13 cellular contexts compared by ENCODE assay signal in genomic region chrX:72141372-72142004, GRCh38. TPM values are rescaled to one million over a fixed set of nuclear protein-coding genes. Genes with fewer than 3 reads are reported as not detected.
DNase-seq lines count a peak whose midpoint lies in the region; ATAC-seq and TF ChIP-seq lines count a peak whose summit lies in the region.
"Had no signal": no experiment of that assay in that cellular context is flagged by ENCODE, and none has a peak within 500 bp of the region (broad histone marks: within the 10 kb centered on the region; RNA-seq: fewer than 3 reads in every experiment).

No MANE protein-coding gene starts in this region.

- no peaks in the 10 kb centered on the region for H3K36me3 Mint-ChIP-seq in CD8-positive, alpha-beta T cell
- peaks cover 4% of the 10 kb centered on the region for H3K36me3 Mint-ChIP-seq in type B pancreatic cell

- no peak for TF ChIP-seq POLR2A in body of pancreas (IDR thresholded peaks at IDR 0.05)
- no peak for TF ChIP-seq POLR2A in sigmoid colon (IDR thresholded peaks at IDR 0.05)

- no peaks in the 10 kb centered on the region for H3K4me1 ChIP-seq in CD8-positive, alpha-beta T cell (ENCODE audit: insufficient read depth, low read length)
- H3K4me1 ChIP-seq in PC-3 (ENCODE audit: insufficient read depth, low read length) (peaks cover 5% of the 10 kb centered on the region), body of pancreas (no peaks in the 10 kb centered on the region), sigmoid colon (peaks cover 0 to 10% (median 0%) of the 10 kb centered on the region in 4 donors)
- H3K4me1 ChIP-seq: parathyroid adenoma had no signal

- H3K27ac ChIP-seq in CD8-positive, alpha-beta T cell (ENCODE audit: low read depth, low read length) = no peak overlapping the region
- H3K27ac ChIP-seq in PC-3 (ENCODE audit: low read length) = no peak overlapping the region
- no peak overlapping the region for H3K27ac ChIP-seq in body of pancreas
- no peak overlapping the region for H3K27ac ChIP-seq in sigmoid colon
- H3K27ac ChIP-seq: parathyroid adenoma had no signal

- H3K27me3 ChIP-seq in CD8-positive, alpha-beta T cell (ENCODE audit: insufficient read depth, low read length) = no peaks in the 10 kb centered on the region
- H3K27me3 ChIP-seq in PC-3 (ENCODE audit: low read length) (no peaks in the 10 kb centered on the region), body of pancreas (no peaks in the 10 kb centered on the region), sigmoid colon (no peaks in the 10 kb centered on the region)

- DNase-seq in CD8-positive, alpha-beta T cell = no peak
- DNase-seq in PC-3 (peak; percentile 37), body of pancreas (no peak), SIG-M5 (lab: John Stamatoyannopoulos, UW) (no peak), sigmoid colon (no peak), type B pancreatic cell (ENCODE audit: extremely low spot score, unreplicated experiment) (no peak)
- DNase-seq: amygdala, left cardiac atrium had no signal

- WGBS in body of pancreas, 2 donors = 53 to 55% methylated on average over 4 of the region's 4 CpGs
- WGBS in sigmoid colon, 2 donors = 49 to 67% methylated on average over 4 of the region's 4 CpGs

- no peaks in the 10 kb centered on the region for H3K9me2 ChIP-seq in PC-3 (replicated peaks; ENCODE audit: low read length)

- no peak for TF ChIP-seq CTCF in CD8-positive, alpha-beta T cell (IDR thresholded peaks at IDR 0.05)
- TF ChIP-seq CTCF in PC-3 (conservative IDR thresholded peaks at IDR 0.05; ENCODE audit: low read depth, low read length) = no peak
- TF ChIP-seq CTCF in body of pancreas (IDR thresholded peaks at IDR 0.05) = no peak
- no peak for TF ChIP-seq CTCF in sigmoid colon (IDR thresholded peaks at IDR 0.05)
- no peak for TF ChIP-seq CTCF in type B pancreatic cell (conservative IDR thresholded peaks at IDR 0.05)

- no peak overlapping the region for H3K4me2 ChIP-seq in PC-3 (ENCODE audit: low read length)
- H3K4me2 ChIP-seq: GM23338 had no signal

- H3K36me3 ChIP-seq in CD8-positive, alpha-beta T cell (ENCODE audit: insufficient read depth, low read length) = no peaks in the 10 kb centered on the region
- H3K36me3 ChIP-seq in PC-3 (ENCODE audit: low read depth, low read length) (no peaks in the 10 kb centered on the region), body of pancreas (replicated peaks in 1 of 2; ENCODE audit: insufficient read depth in 1 of 2, low read depth in 2 of 2) (no peaks in the 10 kb centered on the region), sigmoid colon (peaks cover 0 to 28% (median under 1%) of the 10 kb centered on the region in 4 donors)

- no peak overlapping the region for H3K9ac ChIP-seq in PC-3 (ENCODE audit: low read length)
- H3K9ac ChIP-seq: parathyroid adenoma had no signal

- H3K27ac Mint-ChIP-seq in CD8-positive, alpha-beta T cell = peak overlapping the region; percentile 72
- no peak overlapping the region for H3K27ac Mint-ChIP-seq in type B pancreatic cell
- H3K27ac Mint-ChIP-seq: GM23338 had no signal

- no peaks in the 10 kb centered on the region for H3K9me3 Mint-ChIP-seq in CD8-positive, alpha-beta T cell
- H3K9me3 Mint-ChIP-seq in type B pancreatic cell = no peaks in the 10 kb centered on the region
- H3K9me3 Mint-ChIP-seq: GM23338 had no signal

- CTCF ChIA-PET in CD8-positive, alpha-beta T cell (lab: Charles Lee) = interaction anchor here (1.8 kb wide), 1 partner anchor 143 kb away, joined by 3 read pairs; no protein-coding TSS in a partner anchor
- CTCF ChIA-PET in PC-3 (lab: Charles Lee) = interaction anchor here (0.6 kb wide), 1 partner anchor 56 kb away, joined by 4 read pairs; no protein-coding TSS in a partner anchor

- no peaks in the 10 kb centered on the region for H4K20me1 ChIP-seq in PC-3 (ENCODE audit: low read length)

- intact Hi-C loops in CD8-positive, alpha-beta T cell (cut with DNase I, micrococcal nuclease) = no loop called here
- intact Hi-C loops in PC-3 (cut with micrococcal nuclease) (no loop called here), body of pancreas (cut with DNase I) (no loop called here), sigmoid colon (cut with DNase I) (no loop called here)

- H3K4me3 Mint-ChIP-seq in CD8-positive, alpha-beta T cell = no peak overlapping the region
- no peak overlapping the region for H3K4me3 Mint-ChIP-seq in type B pancreatic cell
- H3K4me3 Mint-ChIP-seq: GM23338 had no signal

- POLR2A ChIA-PET in CD8-positive, alpha-beta T cell (lab: Charles Lee) = no interaction called here
- POLR2A ChIA-PET in PC-3 (lab: Charles Lee; ENCODE audit: unreplicated experiment) = no interaction called here

- no TSS peak for BruUV-seq in PC-3 (replicated peaks; lab: Mats Ljungman, UMichigan)

- TF ChIP-seq EP300 in sigmoid colon (IDR thresholded peaks at IDR 0.05) = no peak

- ATAC-seq in CD8-positive, alpha-beta T cell = no peak
- ATAC-seq in GM18868 (IDR thresholded peaks at IDR 0.05; ENCODE audit: unreplicated experiment) = peak; percentile 80
- ATAC-seq in HG02870 (IDR thresholded peaks at IDR 0.05; ENCODE audit: unreplicated experiment) = peak; percentile 54
- peak; percentile 53 for ATAC-seq in PC-3
- ATAC-seq in body of pancreas = no peak
- ATAC-seq: GM23338, left cardiac atrium, Panc1 had no signal

- no peaks in the 10 kb centered on the region for H3F3A ChIP-seq in PC-3 (ENCODE audit: low read length, unreplicated experiment)

- H3K79me2 ChIP-seq in PC-3 (ENCODE audit: low read length) = no peaks in the 10 kb centered on the region
- H3K79me2 ChIP-seq: parathyroid adenoma had no signal

- H3K4me3 ChIP-seq in CD8-positive, alpha-beta T cell (ENCODE audit: low read depth, low read length) = no peak overlapping the region
- H3K4me3 ChIP-seq in PC-3 (ENCODE audit: low read length) (no peak overlapping the region), body of pancreas (no peak overlapping the region), sigmoid colon (no peak overlapping the region)
- H3K4me3 ChIP-seq: GM23338 had no signal

- H2AFZ ChIP-seq in PC-3 (ENCODE audit: low read length) = no peak overlapping the region
- H2AFZ ChIP-seq: GM23338, parathyroid adenoma had no signal

- H3K27me3 Mint-ChIP-seq in CD8-positive, alpha-beta T cell (ENCODE audit: low read depth) = peaks cover 2% of the 10 kb centered on the region
- H3K27me3 Mint-ChIP-seq in type B pancreatic cell = no peaks in the 10 kb centered on the region

- H3K9me3 ChIP-seq in CD8-positive, alpha-beta T cell (ENCODE audit: low read length) = no peaks in the 10 kb centered on the region
- H3K9me3 ChIP-seq in PC-3 (ENCODE audit: low read length) = no peaks in the 10 kb centered on the region
- no peaks in the 10 kb centered on the region for H3K9me3 ChIP-seq in body of pancreas
- no peaks in the 10 kb centered on the region for H3K9me3 ChIP-seq in sigmoid colon

- peaks cover 17% of the 10 kb centered on the region for H3K4me1 Mint-ChIP-seq in CD8-positive, alpha-beta T cell (ENCODE audit: low read depth)
- H3K4me1 Mint-ChIP-seq in type B pancreatic cell (ENCODE audit: unreplicated experiment) = peaks cover 5% of the 10 kb centered on the region

RNA-seq across cellular contexts. Expression of gene RTL5, which starts 9.8 kb away (rescaled TPM):
- 1 to 10 TPM in 1 of 2 experiments, under 1 TPM in 1; 0.52 to 1.1 TPM for total RNA-seq in CD8-positive, alpha-beta T cell
- total RNA-seq in PC-3 (2014; rRNA removed) = 0.23 and 0.40 TPM in 2 replicates
- total RNA-seq in body of pancreas = 1 to 10 TPM; 1.6 to 2.3 TPM
- 1 to 10 TPM; 2.7 to 7.5 (median 4.8) TPM for total RNA-seq in sigmoid colon
- polyA plus RNA-seq in sigmoid colon = 1 to 10 TPM in 2 of 3 donors, under 1 TPM in 1; 0.46 to 1.8 (median 1.6) TPM
- 16.1 and 21.9 TPM in 2 replicates for total RNA-seq in type B pancreatic cell (ENCODE audit: low replicate concordance)

RNA-seq across cellular contexts. Expression of gene PIN4, which starts 40.1 kb away (rescaled TPM):
- total RNA-seq in CD8-positive, alpha-beta T cell = 1 to 10 TPM in 1 of 2 experiments, under 1 TPM in 1; 0.35 to 1.1 TPM
- total RNA-seq in PC-3 (2014; rRNA removed) (30.0 and 44.1 TPM in 2 replicates), body of pancreas (1 to 10 TPM in 1 of 2 donors, under 1 TPM in 1; 0.99 to 4.4 TPM), sigmoid colon (10 to 100 TPM in 1 of 4 donors, 1 to 10 TPM in 3; 6.9 to 15.3 (median 8.3) TPM), type B pancreatic cell (ENCODE audit: low replicate concordance) (12.3 and 17.4 TPM in 2 replicates)
- 10 to 100 TPM; 15.0 to 26.8 (median 20.9) TPM for polyA plus RNA-seq in sigmoid colon

Comparison
In these comparisons a context has a peak if more than half of its experiments do, and no peak if none do; other contexts are left out.
1. ATAC-seq: peak in GM18868 (single experiment), HG02870 (single experiment) and PC-3 (single experiment); none in CD8-positive, alpha-beta T cell (single experiment) and body of pancreas (single experiment).